Comparison of ENCODE assay signal across 11 cellular contexts in the genomic region with DNA sequence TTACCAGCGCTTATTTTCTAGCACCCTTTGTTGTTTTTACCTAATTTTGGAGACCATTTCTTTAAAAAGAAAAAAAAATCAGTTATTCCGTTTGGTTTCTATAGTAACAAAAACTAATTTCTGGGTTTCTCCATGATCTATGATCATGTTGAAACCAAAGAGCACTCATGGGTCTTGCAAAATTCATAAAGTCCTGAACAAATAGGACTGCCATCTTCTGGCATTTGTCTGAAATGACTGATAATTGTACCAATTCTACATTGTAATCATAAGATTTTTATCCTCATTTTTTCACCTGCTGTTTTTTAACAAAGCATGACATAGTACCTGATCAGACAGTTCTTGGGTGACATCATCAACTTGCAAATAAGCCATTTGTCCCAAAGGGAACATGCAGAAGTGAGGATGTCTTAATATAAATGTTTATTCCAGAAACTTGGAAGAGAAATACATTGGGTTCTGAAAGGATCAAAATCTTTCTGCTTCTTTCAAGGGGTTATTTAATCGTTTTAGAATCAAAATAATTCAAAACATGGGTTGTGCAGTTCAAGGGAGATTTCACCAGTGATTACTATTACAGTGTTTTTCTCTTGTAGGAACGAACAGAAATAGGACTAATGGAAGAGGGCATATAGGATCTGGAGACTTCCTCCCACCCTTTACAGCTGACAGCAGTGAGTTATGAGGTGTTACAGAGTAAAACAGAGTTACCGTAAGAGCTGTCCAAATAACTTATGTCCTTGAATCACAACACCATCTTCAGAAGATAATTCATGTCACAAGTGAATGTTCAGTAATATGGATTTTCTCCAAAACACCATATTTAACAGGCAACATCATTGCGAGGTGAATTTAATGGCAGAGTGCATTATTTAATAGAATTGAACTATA.
DNase-seq lines count a peak whose midpoint lies in the region; ATAC-seq and TF ChIP-seq lines count a peak whose summit lies in the region.
"Had no signal": no experiment of that assay in that cellular context is flagged by ENCODE, and none has a peak within 500 bp of the region (broad histone marks: within the 10 kb centered on the region; RNA-seq: fewer than 3 reads in every experiment).

No MANE protein-coding gene starts in this region.

- no CpG with 5 or more reads among the region's 6 CpGs for WGBS in IMR-90 (ENCODE audit: extremely low coverage in 2 of 2, insufficient read length in 1 of 2), 2 experiments

- in situ Hi-C loops in IMR-90 (cut with MboI; ENCODE audit: low sequenced_read_pairs) (no loop called here), astrocyte of the spinal cord (cut with HindIII; ENCODE audit: low sequenced_read_pairs) (no loop called here)

- H2AK9ac ChIP-seq in IMR-90 (replicated peaks; ENCODE audit: low read depth, low read length, poor library complexity) = no peak overlapping the region

- BruUV-seq in IMR-90 (replicated peaks; lab: Mats Ljungman, UMichigan) = no TSS peak

- no peaks in the 10 kb centered on the region for H3K27me3 ChIP-seq in IMR-90 (ENCODE audit: control insufficient read depth, insufficient read depth, low read length)
- H3K27me3 ChIP-seq: ascending aorta had no signal

- H3K9me3 Mint-ChIP-seq in progenitor cell of endocrine pancreas (ENCODE audit: low read depth) = peaks cover 4% of the 10 kb centered on the region
- H3K9me3 Mint-ChIP-seq in activated CD4-positive, alpha-beta memory T cell treated with anti-CD3 and anti-CD28 coated beads for 36 hours = peaks cover 7% of the 10 kb centered on the region

- TF ChIP-seq CTCF in IMR-90 (conservative IDR thresholded peaks at IDR 0.05; ENCODE audit: low read depth, low read length) = peak; percentile 52
- peak; percentile 31 for TF ChIP-seq CTCF in astrocyte of the spinal cord (IDR thresholded peaks at IDR 0.05; ENCODE audit: low read depth, low read length)
- no peak for TF ChIP-seq CTCF in progenitor cell of endocrine pancreas (IDR thresholded peaks at IDR 0.05; ENCODE audit: unreplicated experiment)

- H2AK5ac ChIP-seq in IMR-90 (ENCODE audit: low read depth, low read length) = no peak overlapping the region

- H3K27ac Mint-ChIP-seq in progenitor cell of endocrine pancreas = no peak overlapping the region
- H3K27ac Mint-ChIP-seq in activated CD4-positive, alpha-beta memory T cell treated with anti-CD3 and anti-CD28 coated beads for 36 hours = no peak overlapping the region

- H3K9me1 ChIP-seq in IMR-90 (ENCODE audit: insufficient read depth, low read length) = no peaks in the 10 kb centered on the region

- DNase-seq in AG08396 (ENCODE audit: low spot score) (peak; percentile 12), IMR-90 (peak; percentile 51), astrocyte of the spinal cord (ENCODE audit: low read depth, low spot score) (peak; percentile 44), left lobe of liver (ENCODE audit: low spot score) (no peak), progenitor cell of endocrine pancreas (ENCODE audit: low spot score, unreplicated experiment) (no peak)
- DNase-seq in stimulated activated CD4-positive, alpha-beta T cell treated with anti-CD3 and anti-CD28 coated beads, Interleukin-1b, Interleukin-23, amount 100 ng/mL, for 48 hours = no peak
- DNase-seq in activated CD4-positive, alpha-beta memory T cell treated with anti-CD3 and anti-CD28 coated beads for 36 hours = no peak
- no peak for DNase-seq in stimulated activated CD4-positive, alpha-beta T cell treated with anti-CD3 and anti-CD28 coated beads, Interleukin-4, amount 100 ng/mL, for 1 hour
- DNase-seq: activated CD4-positive, alpha-beta T cell treated with anti-CD3 and anti-CD28 coated beads, Interleukin-2, amount 50 U/mL, for 48 hours; KG1 had no signal

- no peak overlapping the region for H2BK120ac ChIP-seq in IMR-90 (ENCODE audit: low read depth, low read length)

- H3K36me3 Mint-ChIP-seq in progenitor cell of endocrine pancreas (ENCODE audit: insufficient read depth) = no peaks in the 10 kb centered on the region
- H3K36me3 Mint-ChIP-seq in activated CD4-positive, alpha-beta memory T cell treated with anti-CD3 and anti-CD28 coated beads for 36 hours = peaks cover 5% of the 10 kb centered on the region

- H3K18ac ChIP-seq in IMR-90 (ENCODE audit: low read depth, low read length) = no peak overlapping the region

- no peak overlapping the region for H3K4ac ChIP-seq in IMR-90 (ENCODE audit: low read depth, low read length)

- no peak overlapping the region for H2BK5ac ChIP-seq in IMR-90 (ENCODE audit: low read depth, low read length, poor library complexity, severe bottlenecking)

- H2BK20ac ChIP-seq in IMR-90 (ENCODE audit: low read depth, low read length) = no peak overlapping the region

- H3K56ac ChIP-seq in IMR-90 (ENCODE audit: extremely low read depth, insufficient read depth, low read length) = no peak overlapping the region

- no peak overlapping the region for H2BK15ac ChIP-seq in IMR-90 (ENCODE audit: low read depth, low read length)

- no peaks in the 10 kb centered on the region for H4K20me1 ChIP-seq in IMR-90 (ENCODE audit: insufficient read depth, low read length)

- H4K8ac ChIP-seq in IMR-90 (ENCODE audit: low read depth in 2 of 2, low read length in 2 of 2) = no peak overlapping the region

- ATAC-seq in IMR-90 (ENCODE audit: low read depth) (peak; percentile 46; the same call in 1 of the 2 replicates), left lobe of liver (peak; percentile 83)

- H3K4me1 Mint-ChIP-seq in progenitor cell of endocrine pancreas (ENCODE audit: low read depth) = no peaks in the 10 kb centered on the region
- no peaks in the 10 kb centered on the region for H3K4me1 Mint-ChIP-seq in activated CD4-positive, alpha-beta memory T cell treated with anti-CD3 and anti-CD28 coated beads for 36 hours (ENCODE audit: low read depth)

- no peak overlapping the region for H4K5ac ChIP-seq in IMR-90 (ENCODE audit: low read depth, low read length)

- no peaks in the 10 kb centered on the region for H3K36me3 ChIP-seq in IMR-90 (ENCODE audit: control insufficient read depth, insufficient read depth, low read length)
- H3K36me3 ChIP-seq: ascending aorta had no signal

- H3K4me1 ChIP-seq in IMR-90 (ENCODE audit: control insufficient read depth, insufficient read depth, low read length) = no peaks in the 10 kb centered on the region
- H3K4me1 ChIP-seq: ascending aorta had no signal

- no peak overlapping the region for H3K4me2 ChIP-seq in IMR-90 (ENCODE audit: low read depth, low read length)

- CTCF ChIA-PET in IMR-90 (lab: Yijun Ruan, JAX) = interaction anchor here (0.7 kb wide), 1 partner anchor 1111 kb away, joined by 3 read pairs; no protein-coding TSS in a partner anchor
- CTCF ChIA-PET in activated CD4-positive, alpha-beta memory T cell treated with anti-CD3 and anti-CD28 coated beads for 36 hours (lab: Charles Lee) = no interaction called here

- POLR2A ChIA-PET in IMR-90 (lab: Charles Lee; ENCODE audit: unreplicated experiment) = no interaction called here
- POLR2A ChIA-PET in activated CD4-positive, alpha-beta memory T cell treated with anti-CD3 and anti-CD28 coated beads for 36 hours (lab: Charles Lee) = no interaction called here

- intact Hi-C loops in IMR-90 (cut with micrococcal nuclease) = loop anchor here (1.0 kb wide), 1 partner anchor 56 kb away; no protein-coding TSS in a partner anchor
- intact Hi-C loops in activated CD4-positive, alpha-beta memory T cell treated with anti-CD3 and anti-CD28 coated beads for 36 hours (cut with micrococcal nuclease) = no loop called here

- dilution Hi-C loops in IMR-90 (cut with HindIII; ENCODE audit: low sequenced_read_pairs, unreplicated experiment) = no loop called here

- TF ChIP-seq POLR2A in IMR-90 (IDR thresholded peaks at IDR 0.05; ENCODE audit: low read depth, low read length) = no peak

- no peak overlapping the region for H3K23ac ChIP-seq in IMR-90 (ENCODE audit: low read depth, low read length)

- H3K79me1 ChIP-seq in IMR-90 (ENCODE audit: low read depth in 1 of 2, low read length in 2 of 2) = no peaks in the 10 kb centered on the region

- peak; percentile 56 for TF ChIP-seq RAD21 in IMR-90 (IDR thresholded peaks at IDR 0.05; ENCODE audit: low read length)

- H3K4me3 ChIP-seq in IMR-90 (ENCODE audit: insufficient read depth, low read depth, low read length) = no peak overlapping the region
- H3K4me3 ChIP-seq in astrocyte of the spinal cord (ENCODE audit: low read depth, low read length) = no peak overlapping the region
- H3K4me3 ChIP-seq: ascending aorta had no signal

- no peak overlapping the region for H4K91ac ChIP-seq in IMR-90 (ENCODE audit: insufficient read depth, low read depth, low read length)

- H2AFZ ChIP-seq in IMR-90 (replicated peaks; ENCODE audit: low read length, poor library complexity) = no peak overlapping the region

- H3K9ac ChIP-seq in IMR-90 (ENCODE audit: low read depth, low read length) = no peak overlapping the region

- H3K27ac ChIP-seq in IMR-90 (ENCODE audit: insufficient read depth, low read length) = no peak overlapping the region
- H3K27ac ChIP-seq: ascending aorta had no signal

- H3K14ac ChIP-seq in IMR-90 (replicated peaks; ENCODE audit: low read depth, low read length) = no peak overlapping the region

- H3K27me3 Mint-ChIP-seq in progenitor cell of endocrine pancreas = no peaks in the 10 kb centered on the region
- H3K27me3 Mint-ChIP-seq in activated CD4-positive, alpha-beta memory T cell treated with anti-CD3 and anti-CD28 coated beads for 36 hours = peaks cover 9% of the 10 kb centered on the region

- H3K4me3 Mint-ChIP-seq in progenitor cell of endocrine pancreas (ENCODE audit: low read depth) = no peak overlapping the region
- H3K4me3 Mint-ChIP-seq in activated CD4-positive, alpha-beta memory T cell treated with anti-CD3 and anti-CD28 coated beads for 36 hours = no peak overlapping the region

- no peaks in the 10 kb centered on the region for H3K9me3 ChIP-seq in IMR-90 (ENCODE audit: control insufficient read depth, insufficient read depth, low read length)

TF ChIP-seq in IMR-90, 13 proteins besides CTCF, POLR2A, EP300 and RAD21:
- TF ChIP-seq SMC3 (IDR thresholded peaks at IDR 0.05; ENCODE audit: low read depth, low read length) = peak; percentile 46; the same call in 1 of the 2 replicates
- peak; percentile 71 for TF ChIP-seq CEBPB (IDR thresholded peaks at IDR 0.05; ENCODE audit: low read depth, low read length)
- TF ChIP-seq, protein P1, sequence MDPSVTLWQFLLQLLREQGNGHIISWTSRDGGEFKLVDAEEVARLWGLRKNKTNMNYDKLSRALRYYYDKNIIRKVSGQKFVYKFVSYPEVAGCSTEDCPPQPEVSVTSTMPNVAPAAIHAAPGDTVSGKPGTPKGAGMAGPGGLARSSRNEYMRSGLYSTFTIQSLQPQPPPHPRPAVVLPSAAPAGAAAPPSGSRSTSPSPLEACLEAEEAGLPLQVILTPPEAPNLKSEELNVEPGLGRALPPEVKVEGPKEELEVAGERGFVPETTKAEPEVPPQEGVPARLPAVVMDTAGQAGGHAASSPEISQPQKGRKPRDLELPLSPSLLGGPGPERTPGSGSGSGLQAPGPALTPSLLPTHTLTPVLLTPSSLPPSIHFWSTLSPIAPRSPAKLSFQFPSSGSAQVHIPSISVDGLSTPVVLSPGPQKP (IDR thresholded peaks at IDR 0.05; ENCODE audit: borderline replicate concordance, low read depth, low read length) = no peak

Comparison
In these comparisons a context has a peak if more than half of its experiments do, and no peak if none do; other contexts are left out.
1. DNase-seq: peak in AG08396 (single experiment), IMR-90 (single experiment) and astrocyte of the spinal cord (single experiment); none in left lobe of liver (single experiment), stimulated activated CD4-positive, alpha-beta T cell treated with anti-CD3 and anti-CD28 coated beads, Interleukin-1b, Interleukin-23, amount 100 ng/mL, for 48 hours (single experiment), progenitor cell of endocrine pancreas (single experiment), activated CD4-positive, alpha-beta memory T cell treated with anti-CD3 and anti-CD28 coated beads for 36 hours (single experiment) and stimulated activated CD4-positive, alpha-beta T cell treated with anti-CD3 and anti-CD28 coated beads, Interleukin-4, amount 100 ng/mL, for 1 hour (single experiment).